Comparison of ENCODE assay signal across 1 cellular context in genomic region chr9:14075218-14075617, GRCh38.
TF ChIP-seq lines count a peak whose summit lies in the region.

No MANE protein-coding gene starts in this region.

TF ChIP-seq in H1, 55 proteins besides CTCF, POLR2A, EP300 and RAD21 (continued from another document):
- TF ChIP-seq E2F6 (IDR thresholded peaks at IDR 0.05) = no peak
- no peak for TF ChIP-seq TAF7 (optimal IDR thresholded peaks at IDR 0.05; ENCODE audit: borderline replicate concordance, low read depth, low read length)
- no peak for TF ChIP-seq JUND (IDR thresholded peaks at IDR 0.05; ENCODE audit: low read length)
- TF ChIP-seq RBBP5 (IDR thresholded peaks at IDR 0.05; ENCODE audit: borderline replicate concordance, low read depth, low read length) = no peak
- no peak for TF ChIP-seq BCL11A (IDR thresholded peaks at IDR 0.05; ENCODE audit: low read depth in 2 of 2, low read length in 2 of 2)
- TF ChIP-seq SIN3A (conservative IDR thresholded peaks at IDR 0.05 in 1 of 2, IDR thresholded peaks at IDR 0.05 in 1 of 2; ENCODE audit: low read depth in 1 of 2, low read length in 2 of 2) = no peak
